ENCODE assay signal across 8 cellular contexts in genomic region chr21:44874240-44874496, GRCh38. TPM values are rescaled to one million over a fixed set of nuclear protein-coding genes. Genes with fewer than 3 reads are reported as not detected.
DNase-seq lines count a peak whose midpoint lies in the region; TF ChIP-seq lines count a peak whose summit lies in the region.

No MANE protein-coding gene starts in this region.

- no peaks in the 10 kb centered on the region for H3K9me3 Mint-ChIP-seq in activated CD4-positive, alpha-beta T cell treated with anti-CD3 and anti-CD28 coated beads, Interleukin-2, amount 10 ng/mL, durations not matched to agents 24 days and 14 days

- H3K27ac ChIP-seq in SU-DHL-6 (ENCODE audit: low read depth, low read length), result no peak overlapping the region
- peak overlapping the region; percentile 95 for H3K27ac ChIP-seq in skeletal muscle tissue (ENCODE audit: low read depth, low read length)

- H3K9me2 ChIP-seq in SU-DHL-6 (replicated peaks; ENCODE audit: insufficient read depth, low read length), result no peaks in the 10 kb centered on the region

- peak overlapping the region; percentile 61 for H3K4me3 ChIP-seq in SU-DHL-6 (ENCODE audit: insufficient read depth, low read length, poor library complexity, severe bottlenecking)
- peak overlapping the region; percentile 63 to 85 for H3K4me3 ChIP-seq in foreskin fibroblast (ENCODE audit: low read depth in 1 of 2, low read length in 2 of 2)
- H3K4me3 ChIP-seq in skeletal muscle tissue (ENCODE audit: low read length in 3 of 3), result peak overlapping the region; percentile 72 to 78 (median 75)

- peaks cover 4% of the 10 kb centered on the region for H3K36me3 Mint-ChIP-seq in activated CD4-positive, alpha-beta T cell treated with anti-CD3 and anti-CD28 coated beads, Interleukin-2, amount 10 ng/mL, durations not matched to agents 24 days and 14 days (ENCODE audit: low read depth)

- H3K9ac ChIP-seq in SU-DHL-6 (ENCODE audit: low read length), result peak overlapping the region; percentile 63
- peak overlapping the region; percentile 68 to 84 (median 76) for H3K9ac ChIP-seq in skeletal muscle tissue (ENCODE audit: low read depth in 1 of 3, low read length in 3 of 3)

- H2AFZ ChIP-seq in SU-DHL-6 (ENCODE audit: low read depth, low read length, severe bottlenecking), result peak overlapping the region; percentile 86

- TF ChIP-seq CTCF in SU-DHL-6 (IDR thresholded peaks at IDR 0.05; ENCODE audit: insufficient read depth, low read length, poor library complexity, severe bottlenecking), result no peak
- TF ChIP-seq CTCF in foreskin fibroblast (IDR thresholded peaks at IDR 0.05; ENCODE audit: low read depth, low read length), result no peak

- H3K4me3 Mint-ChIP-seq in activated CD4-positive, alpha-beta T cell treated with anti-CD3 and anti-CD28 coated beads, Interleukin-2, amount 10 ng/mL, durations not matched to agents 24 days and 14 days, result peak overlapping the region; percentile 86

- H3K79me2 ChIP-seq in SU-DHL-6 (ENCODE audit: insufficient read depth, low read length), result peaks cover 34% of the 10 kb centered on the region; the same call in 1 of the 2 replicates

- H3K9me3 ChIP-seq in SU-DHL-6 (ENCODE audit: insufficient read depth, low read length) (no peaks in the 10 kb centered on the region), skeletal muscle tissue (ENCODE audit: control insufficient read depth in 3 of 3, low read length in 3 of 3) (no peaks in the 10 kb centered on the region)

- intact Hi-C loops in activated CD4-positive, alpha-beta T cell treated with anti-CD3 and anti-CD28 coated beads, Interleukin-2, amount 10 ng/mL, durations not matched to agents 24 days and 14 days (cut with micrococcal nuclease), result loop anchor here (2.0 kb wide), 3 partner anchors 41 to 363 kb away; no protein-coding TSS in a partner anchor

- H3K36me3 ChIP-seq in SU-DHL-6 (ENCODE audit: low read length), result no peaks in the 10 kb centered on the region
- H3K36me3 ChIP-seq in skeletal muscle tissue (ENCODE audit: control insufficient read depth in 3 of 3, insufficient read depth in 3 of 3, low read length in 3 of 3), result no peaks in the 10 kb centered on the region

- no peaks in the 10 kb centered on the region for H3K27me3 ChIP-seq in SU-DHL-6 (ENCODE audit: low read length)
- no peaks in the 10 kb centered on the region for H3K27me3 ChIP-seq in skeletal muscle tissue (ENCODE audit: control insufficient read depth in 3 of 3, insufficient read depth in 3 of 3, low read length in 3 of 3)

- H3K4me2 ChIP-seq in SU-DHL-6 (ENCODE audit: low read depth, low read length, poor library complexity, severe bottlenecking), result peak overlapping the region; percentile 61

- peaks cover 47% of the 10 kb centered on the region for H3K4me1 Mint-ChIP-seq in activated CD4-positive, alpha-beta T cell treated with anti-CD3 and anti-CD28 coated beads, Interleukin-2, amount 10 ng/mL, durations not matched to agents 24 days and 14 days

- H3F3A ChIP-seq in SU-DHL-6 (ENCODE audit: insufficient read depth), result no peaks in the 10 kb centered on the region

- no peaks in the 10 kb centered on the region for H3K27me3 Mint-ChIP-seq in activated CD4-positive, alpha-beta T cell treated with anti-CD3 and anti-CD28 coated beads, Interleukin-2, amount 10 ng/mL, durations not matched to agents 24 days and 14 days

- no peak for DNase-seq in activated CD4-positive, alpha-beta T cell treated with anti-CD3 and anti-CD28 coated beads, Interleukin-2, amount 10 ng/mL, durations not matched to agents 24 days and 14 days
- DNase-seq in activated CD4-positive, alpha-beta T cell treated with anti-CD3 and anti-CD28 coated beads for 1 hour, result no peak
- DNase-seq in foreskin fibroblast (no peak), DMS114 treated with DMSO at 0.1 percent for 48 hours (lab: John Stamatoyannopoulos, UW; ENCODE audit: unreplicated experiment) (no peak), H4 (ENCODE audit: low spot score) (no peak), ureter (ENCODE audit: low spot score) (no peak)

- H4K20me1 ChIP-seq in SU-DHL-6 (ENCODE audit: low read depth, low read length), result peaks cover 19% of the 10 kb centered on the region; the same call in 1 of the 2 replicates

- H3K27ac Mint-ChIP-seq in activated CD4-positive, alpha-beta T cell treated with anti-CD3 and anti-CD28 coated beads, Interleukin-2, amount 10 ng/mL, durations not matched to agents 24 days and 14 days, result peak overlapping the region; percentile 92

- peaks cover 48 to 56% (median 55%) of the 10 kb centered on the region in 3 donors for H3K4me1 ChIP-seq in skeletal muscle tissue (ENCODE audit: control insufficient read depth in 3 of 3, insufficient read depth in 3 of 3, low read length in 3 of 3)

RNA-seq across cellular contexts. Expression of gene PTTG1IP, which starts 0.7 kb away (rescaled TPM):
- total RNA-seq in activated CD4-positive, alpha-beta T cell treated with anti-CD3 and anti-CD28 coated beads, Interleukin-2, amount 10 ng/mL, durations not matched to agents 24 days and 14 days, result 44.2 and 46.5 TPM in 2 replicates
- total RNA-seq in skeletal muscle tissue (98.1 TPM), ureter (181 TPM)
- total RNA-seq in H4 (2014; rRNA removed; shearing (Covaris generic)), result 239 and 246 TPM in 2 replicates

RNA-seq across cellular contexts. Expression of gene ITGB2, which starts 46.5 kb away (rescaled TPM):
- 265 and 266 TPM in 2 replicates for total RNA-seq in activated CD4-positive, alpha-beta T cell treated with anti-CD3 and anti-CD28 coated beads, Interleukin-2, amount 10 ng/mL, durations not matched to agents 24 days and 14 days
- total RNA-seq in skeletal muscle tissue, result 19.8 TPM
- 0.91 and 1.9 TPM in 2 replicates for total RNA-seq in H4 (2014; rRNA removed; shearing (Covaris generic))
- 35.7 TPM for total RNA-seq in ureter

RNA-seq across cellular contexts. Expression of gene SUMO3, which starts 56.3 kb away (rescaled TPM):
- total RNA-seq in activated CD4-positive, alpha-beta T cell treated with anti-CD3 and anti-CD28 coated beads, Interleukin-2, amount 10 ng/mL, durations not matched to agents 24 days and 14 days, result 90.3 and 90.6 TPM in 2 replicates
- total RNA-seq in skeletal muscle tissue, result 28.7 TPM
- 155 and 177 TPM in 2 replicates for total RNA-seq in H4 (2014; rRNA removed; shearing (Covaris generic))
- total RNA-seq in ureter, result 73.4 TPM
